ENCODE assay signal across 8 cellular contexts in the genomic region with DNA sequence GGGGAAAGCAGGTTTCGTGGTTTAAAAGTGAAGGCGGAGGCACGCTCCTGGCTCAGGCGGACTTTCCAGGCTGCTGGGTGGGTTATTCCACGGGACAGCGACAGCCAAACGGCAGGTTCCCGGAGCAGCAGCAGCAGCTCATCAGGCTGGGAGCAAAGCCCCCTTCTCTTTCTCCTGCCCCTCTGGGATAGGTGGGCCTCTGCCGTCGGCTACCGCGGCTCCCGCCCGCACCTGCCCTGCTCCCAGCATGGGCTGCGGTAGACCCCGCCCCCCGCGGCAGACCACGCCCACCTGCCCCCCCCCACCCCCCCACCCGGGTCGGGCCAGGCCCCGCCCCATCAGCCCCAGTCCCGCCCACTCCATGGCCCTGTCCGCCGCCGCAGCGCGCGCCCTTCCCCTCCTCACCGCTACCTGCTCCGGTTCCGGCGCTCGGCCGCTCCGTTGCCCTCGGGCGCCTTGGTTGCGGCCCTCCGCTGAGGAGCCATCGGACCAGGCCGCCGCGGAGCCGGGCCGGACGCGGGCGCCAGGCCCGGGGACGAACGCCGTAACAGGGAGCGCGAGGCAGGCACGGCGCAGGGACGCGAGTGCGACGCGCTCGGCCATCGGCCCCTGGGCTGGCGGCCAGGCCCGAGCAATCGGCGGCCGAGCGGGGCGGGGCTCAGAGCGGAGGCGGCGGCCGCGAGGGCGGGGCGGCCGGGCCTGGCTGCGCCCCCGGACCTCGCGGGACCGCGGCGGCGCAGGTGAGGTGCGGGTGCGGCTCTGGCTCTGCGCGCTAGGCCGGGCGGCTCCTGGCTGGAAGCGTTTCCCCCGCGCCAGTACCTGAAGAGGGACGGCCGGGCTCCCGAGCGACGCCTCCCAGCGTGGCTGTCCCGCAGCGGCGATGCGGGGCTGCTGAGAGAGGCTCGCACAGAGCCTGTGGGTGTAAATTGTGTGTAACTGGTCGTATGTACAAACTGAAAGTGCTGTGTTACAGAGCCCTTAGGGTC. TPM values are rescaled to one million over a fixed set of nuclear protein-coding genes. Genes with fewer than 3 reads are reported as not detected.
DNase-seq lines count a peak whose midpoint lies in the region; ATAC-seq and TF ChIP-seq lines count a peak whose summit lies in the region.

A gene (plus strand): TSS at position 347 of the 986 bp plus-strand sequence. CDS start 1,453 bp downstream, outside the sequence.
A gene with protein sequence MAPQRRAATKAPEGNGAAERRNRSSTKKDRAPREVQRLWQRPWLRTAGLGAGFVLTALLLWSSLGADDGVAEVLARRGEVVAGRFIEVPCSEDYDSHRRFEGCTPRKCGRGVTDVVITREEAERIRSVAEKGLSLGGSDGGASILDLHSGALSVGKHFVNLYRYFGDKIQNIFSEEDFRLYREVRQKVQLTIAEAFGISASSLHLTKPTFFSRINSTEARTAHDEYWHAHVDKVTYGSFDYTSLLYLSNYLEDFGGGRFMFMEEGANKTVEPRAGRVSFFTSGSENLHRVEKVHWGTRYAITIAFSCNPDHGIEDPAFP (minus strand): TSS at position 586 of the 986 bp plus-strand sequence. CDS start 101 bp downstream, at position 485.

- H3K9me3 Mint-ChIP-seq in CD14-positive monocyte: peaks cover 4 to 12% (median 9%) of the 10 kb centered on the region in 7 donors

- peak; percentile 72 for DNase-seq in CD14-positive monocyte (ENCODE audit: low spot score)
- DNase-seq in NCI-H69 (lab: John Stamatoyannopoulos, UW): peak; percentile 96
- peak; percentile 80 to 82 for DNase-seq in activated CD4-positive, alpha-beta T cell treated with anti-CD3 and anti-CD28 coated beads, Interleukin-2, amount 50 U/mL, for 48 hours
- DNase-seq in dorsolateral prefrontal cortex: peak; percentile 52 to 92 (median 76)
- peak in 1 of 2 donors; percentile 95 for DNase-seq in lower leg skin (ENCODE audit: low spot score in 2 of 2)
- DNase-seq in stimulated activated CD4-positive, alpha-beta T cell treated with anti-CD3 and anti-CD28 coated beads, Interleukin-4, amount 100 ng/mL, for 4 hours: peak; percentile 79 to 82

- peak within 1 kb of the TSS; percentile 85 to 90 for H3K4me3 Mint-ChIP-seq in CD14-positive monocyte

- WGBS in lower leg skin, 2 donors: 1 to 2% methylated on average over 22 to 47 of the region's 108 CpGs

- TF ChIP-seq CTCF in CD14-positive monocyte (IDR thresholded peaks at IDR 0.05) (no peak), dorsolateral prefrontal cortex (IDR thresholded peaks at IDR 0.05 in 54 of 56, conservative IDR thresholded peaks at IDR 0.05 in 2 of 56; ENCODE audit: low read depth in 1 of 56, partially characterized antibody in 56 of 56) (peak in 12 of 56 donors; percentile 10 to 37 (median 24)), lower leg skin (IDR thresholded peaks at IDR 0.05) (no peak)

- intact Hi-C loops in CD14-positive monocyte (cut with micrococcal nuclease): loop anchor here (1.0 to 2.0 kb wide), 2 partner anchors 32 to 33 kb away; a partner anchor contains a TSS
- intact Hi-C loops in dorsolateral prefrontal cortex (cut with DNase I): loop anchor here (2.0 to 10.0 kb wide), 2 partner anchors 33 to 173 kb away; a partner anchor contains a TSS
- intact Hi-C loops in lower leg skin (cut with DNase I; ENCODE audit: low total_unique reads): no loop called here

- peak within 1 kb of the TSS in 58 of 59 donors; percentile 59 to 97 (median 89) for H3K27ac ChIP-seq in dorsolateral prefrontal cortex

- peak within 1 kb of the TSS; percentile 58 to 97 (median 87) for H3K4me3 ChIP-seq in dorsolateral prefrontal cortex
- peak within 1 kb of the TSS; percentile 78 for H3K4me3 ChIP-seq in lower leg skin (ENCODE audit: low read depth, poor library complexity, severe bottlenecking)

- peaks cover 23% of the 10 kb centered on the region for H3K4me1 Mint-ChIP-seq in CD14-positive monocyte

- TF ChIP-seq POLR2A in lower leg skin (IDR thresholded peaks at IDR 0.05): peak in 1 of 2 donors; percentile 33

- H3K27me3 ChIP-seq in dorsolateral prefrontal cortex: no peaks in the 10 kb centered on the region

- peaks cover 32 to 37% of the 10 kb centered on the region in 2 donors for H3K36me3 Mint-ChIP-seq in CD14-positive monocyte

- peak within 1 kb of the TSS in 4 of 7 donors; percentile 40 to 85 (median 60) for H3K27ac Mint-ChIP-seq in CD14-positive monocyte

- ATAC-seq in GM19351 (IDR thresholded peaks at IDR 0.05; ENCODE audit: unreplicated experiment) (peak; percentile 79), HG03469 (IDR thresholded peaks at IDR 0.05; ENCODE audit: unreplicated experiment) (peak; percentile 66)

- H3K27me3 Mint-ChIP-seq in CD14-positive monocyte (ENCODE audit: low read depth in 3 of 3): no peaks in the 10 kb centered on the region

RNA-seq across cellular contexts. Expression of the first gene that starts in this region (rescaled TPM):
- polyA plus RNA-seq in CD14-positive monocyte: 10 to 100 TPM in 1 of 2 donors, 1 to 10 TPM in 1; 8.9 to 12.7 TPM
- 10 to 100 TPM; 15.3 to 59.1 (median 29.4) TPM for total RNA-seq in dorsolateral prefrontal cortex
- total RNA-seq in lower leg skin: 10 to 100 TPM; 30.0 to 47.1 (median 39.3) TPM

RNA-seq across cellular contexts. Expression of the second gene that starts in this region (rescaled TPM):
- 10 to 100 TPM; 25.2 to 36.4 TPM for polyA plus RNA-seq in CD14-positive monocyte
- 10 to 100 TPM; 20.4 to 48.6 (median 30.7) TPM for total RNA-seq in dorsolateral prefrontal cortex
- total RNA-seq in lower leg skin: 10 to 100 TPM; 13.0 to 28.7 (median 23.2) TPM
